ENCODE assay signal across 1 cellular context in genomic region chr1:53945433-53946251, GRCh38.
TF ChIP-seq lines count a peak whose summit lies in the region.

Gene IFT25 (minus strand): TSS chr1:53945699. CDS start chr1:53940082, 5,617 bp downstream.

TF ChIP-seq in K562, 482 proteins besides CTCF, POLR2A, EP300 and RAD21 (continued from another document and continues in another):
- TF ChIP-seq ZNF518B (CRISPR knock-in tag; IDR thresholded peaks at IDR 0.05) (no peak), SUPT5H (IDR thresholded peaks at IDR 0.05) (peak; percentile 86), ZNF592 (IDR thresholded peaks at IDR 0.05) (no peak), MEIS2 (IDR thresholded peaks at IDR 0.05; ENCODE audit: partially characterized antibody) (no peak), ZBTB11 (CRISPR knock-in tag; IDR thresholded peaks at IDR 0.05) (peak in 1 of 3 experiments; percentile 19; a peak in 1 of 6 replicates), ZFP30 (CRISPR knock-in tag; IDR thresholded peaks at IDR 0.05; ENCODE audit: borderline replicate concordance) (no peak), MYC (IDR thresholded peaks at IDR 0.05; ENCODE audit: low read depth, low read length) (no peak; the same call in 1 of the 2 replicates), MYC (CRISPR knock-in tag; IDR thresholded peaks at IDR 0.05; ENCODE audit: borderline replicate concordance, low read depth) (0 out of 2 replicates have a peak, but pooled peaks have one; percentile 37), JUND (IDR thresholded peaks at IDR 0.05; ENCODE audit: borderline replicate concordance, low read depth, low read length) (no peak), JUND (tag; IDR thresholded peaks at IDR 0.05; ENCODE audit: borderline replicate concordance, low read depth, low read length) (no peak), TRIM24 (IDR thresholded peaks at IDR 0.05) (peak in 1 of 2 experiments; percentile 59; a peak in 2 of 4 replicates), RBM14 (IDR thresholded peaks at IDR 0.05; ENCODE audit: borderline replicate concordance, insufficient read depth, low read depth, low read length) (no peak), E4F1 (CRISPR knock-in tag; IDR thresholded peaks at IDR 0.05; ENCODE audit: borderline replicate concordance) (no peak), PREB (CRISPR knock-in tag; IDR thresholded peaks at IDR 0.05) (no peak), SRF (CRISPR knock-in tag; IDR thresholded peaks at IDR 0.05) (peak in 1 of 2 experiments; percentile 29; a peak in 2 of 4 replicates), KLF10 (CRISPR knock-in tag; IDR thresholded peaks at IDR 0.05) (no peak), MTA1 (IDR thresholded peaks at IDR 0.05; ENCODE audit: borderline replicate concordance) (peak; percentile 60), SMAD3 (CRISPR knock-in tag; conservative IDR thresholded peaks at IDR 0.05) (no peak), ZNF212 (CRISPR knock-in tag; IDR thresholded peaks at IDR 0.05) (peak; percentile 57; the same call in 1 of the 2 replicates), KLF16 (IDR thresholded peaks at IDR 0.05) (no peak; the same call in 1 of the 2 replicates), ZBTB26 (CRISPR knock-in tag; IDR thresholded peaks at IDR 0.05) (peak; percentile 86; the same call in 1 of the 2 replicates), ZNF512 (tag; IDR thresholded peaks at IDR 0.05) (no peak), CUX1 (CRISPR knock-in tag; IDR thresholded peaks at IDR 0.05) (no peak), CREB1 (IDR thresholded peaks at IDR 0.05) (no peak; the same call in none of the 2 replicates), CREB1 (CRISPR knock-in tag; IDR thresholded peaks at IDR 0.05) (peak; percentile 59; the same call in 1 of the 2 replicates), MIER1 (IDR thresholded peaks at IDR 0.05; ENCODE audit: low read depth) (no peak), MAZ (CRISPR knock-in tag; conservative IDR thresholded peaks at IDR 0.05 in 1 of 2, IDR thresholded peaks at IDR 0.05 in 1 of 2) (peak; percentile 24 to 81; a peak in 3 of 4 replicates), RBBP5 (IDR thresholded peaks at IDR 0.05; ENCODE audit: borderline replicate concordance, insufficient read depth, low read length, poor library complexity, severe bottlenecking) (peak; percentile 38), ARNT (IDR thresholded peaks at IDR 0.05) (no peak), EGR1 (conservative IDR thresholded peaks at IDR 0.05) (no peak), E2F3 (CRISPR knock-in tag; IDR thresholded peaks at IDR 0.05) (peak; percentile 73), MECOM (CRISPR knock-in tag; IDR thresholded peaks at IDR 0.05) (no peak), CCNT2 (IDR thresholded peaks at IDR 0.05; ENCODE audit: borderline replicate concordance, extremely low read depth, insufficient read length, low read depth, low read length) (peak; percentile 43), KAT2B (IDR thresholded peaks at IDR 0.05; ENCODE audit: low read depth, low read length) (no peak), XRCC4 (IDR thresholded peaks at IDR 0.05; ENCODE audit: extremely low read depth, insufficient read depth, insufficient read length) (no peak)
